8 cellular contexts compared by ENCODE assay signal in genomic region chr14:77037886-77038511, GRCh38. TPM values are rescaled to one million over a fixed set of nuclear protein-coding genes. Genes with fewer than 3 reads are reported as not detected.
DNase-seq lines count a peak whose midpoint lies in the region; ATAC-seq and TF ChIP-seq lines count a peak whose summit lies in the region.

No MANE protein-coding gene starts in this region.

- no peak overlapping the region for H3K27ac ChIP-seq in CD8-positive, alpha-beta T cell (ENCODE audit: low read depth, low read length)
- H3K27ac ChIP-seq in RWPE2 (ENCODE audit: poor library complexity, severe bottlenecking) = peak overlapping the region; percentile 93
- peak overlapping the region; percentile 88 to 95 for H3K27ac ChIP-seq in mucosa of rectum (ENCODE audit: low read depth in 2 of 2, low read length in 2 of 2)
- H3K27ac ChIP-seq in thyroid gland = peak overlapping the region; percentile 97 to 100 (median 99)

- H3K27ac Mint-ChIP-seq in CD8-positive, alpha-beta T cell = peak overlapping the region; percentile 85
- no peak overlapping the region for H3K27ac Mint-ChIP-seq in endothelial cell (ENCODE audit: unreplicated experiment)

- TF ChIP-seq POLR2A in thyroid gland (IDR thresholded peaks at IDR 0.05) = no peak

- no peaks in the 10 kb centered on the region for H3K27me3 ChIP-seq in CD8-positive, alpha-beta T cell (ENCODE audit: insufficient read depth, low read length)
- H3K27me3 ChIP-seq in RWPE2 (ENCODE audit: insufficient read depth, poor library complexity, severe bottlenecking) (no peaks in the 10 kb centered on the region), mucosa of rectum (ENCODE audit: control insufficient read depth in 2 of 2, insufficient read depth in 2 of 2, low read length in 2 of 2) (no peaks in the 10 kb centered on the region), thyroid gland (no peaks in the 10 kb centered on the region)

- no peaks in the 10 kb centered on the region for H3K27me3 Mint-ChIP-seq in CD8-positive, alpha-beta T cell (ENCODE audit: low read depth)
- H3K27me3 Mint-ChIP-seq in endothelial cell (ENCODE audit: unreplicated experiment) = peaks cover 11% of the 10 kb centered on the region

- POLR2A ChIA-PET in CD8-positive, alpha-beta T cell (lab: Charles Lee) = interaction anchor here (6.0 kb wide), 1 partner anchor 9 kb away, joined by 89 read pairs; the partner anchor contains the start of gene IRF2BPL

- peaks cover 68% of the 10 kb centered on the region for H3K4me1 ChIP-seq in CD8-positive, alpha-beta T cell (ENCODE audit: insufficient read depth, low read length)
- peaks cover 61% of the 10 kb centered on the region for H3K4me1 ChIP-seq in RWPE2 (ENCODE audit: insufficient read depth, poor library complexity, severe bottlenecking)
- H3K4me1 ChIP-seq in mucosa of rectum (ENCODE audit: control insufficient read depth in 2 of 2, insufficient read depth in 2 of 2, low read length in 2 of 2) = peaks cover 43 to 56% of the 10 kb centered on the region in 2 donors
- H3K4me1 ChIP-seq in thyroid gland = peaks cover 78 to 91% of the 10 kb centered on the region in 2 donors

- TF ChIP-seq CTCF in CD8-positive, alpha-beta T cell (IDR thresholded peaks at IDR 0.05) = no peak
- TF ChIP-seq CTCF in RWPE2 (IDR thresholded peaks at IDR 0.05; ENCODE audit: poor library complexity, severe bottlenecking) (no peak), thyroid gland (IDR thresholded peaks at IDR 0.05) (no peak), endothelial cell (IDR thresholded peaks at IDR 0.05; ENCODE audit: unreplicated experiment) (no peak)

- H3K36me3 ChIP-seq in CD8-positive, alpha-beta T cell (ENCODE audit: insufficient read depth, low read length) = no peaks in the 10 kb centered on the region
- H3K36me3 ChIP-seq in RWPE2 (ENCODE audit: low read depth) (no peaks in the 10 kb centered on the region), mucosa of rectum (ENCODE audit: control insufficient read depth in 2 of 2, insufficient read depth in 2 of 2, low read length in 2 of 2) (no peaks in the 10 kb centered on the region), thyroid gland (no peaks in the 10 kb centered on the region)

- H3K4me3 Mint-ChIP-seq in CD8-positive, alpha-beta T cell = peak overlapping the region; percentile 69
- H3K4me3 Mint-ChIP-seq in endothelial cell (ENCODE audit: unreplicated experiment) = no peak overlapping the region

- no peak for ATAC-seq in CD8-positive, alpha-beta T cell
- ATAC-seq in RWPE2 (ENCODE audit: low read depth) (no peak), HG02588 (IDR thresholded peaks at IDR 0.05; ENCODE audit: unreplicated experiment) (no peak)

- WGBS in thyroid gland, 2 donors = 37 to 43% methylated on average over 21 of the region's 21 CpGs

- intact Hi-C loops in CD8-positive, alpha-beta T cell (cut with DNase I, micrococcal nuclease) = loop anchor here in 1 of 2 experiments (10.0 kb wide), 1 partner anchor 577 kb away; the partner anchor contains the start of gene SPTLC2
- intact Hi-C loops in thyroid gland (cut with DNase I) = no loop called here

- H3K4me1 Mint-ChIP-seq in CD8-positive, alpha-beta T cell (ENCODE audit: low read depth) = peaks cover 82% of the 10 kb centered on the region
- H3K4me1 Mint-ChIP-seq in endothelial cell (ENCODE audit: unreplicated experiment) = peaks cover 65% of the 10 kb centered on the region

- DNase-seq in CD8-positive, alpha-beta T cell = peak in 6 of 7 experiments; percentile 30 to 71 (median 62)
- DNase-seq in RWPE2 (ENCODE audit: low spot score) (no peak), amniotic epithelial cell (ENCODE audit: low read depth) (peak; percentile 59), thyroid gland (peak in 1 of 2 donors; percentile 31), endothelial cell (ENCODE audit: low spot score) (no peak), GM19240 (ENCODE audit: insufficient read length, low spot score) (no peak)

- peak overlapping the region; percentile 8 for H3K4me3 ChIP-seq in CD8-positive, alpha-beta T cell (ENCODE audit: low read depth, low read length)
- H3K4me3 ChIP-seq in RWPE2 (ENCODE audit: severe bottlenecking) = no peak overlapping the region
- H3K4me3 ChIP-seq in mucosa of rectum (ENCODE audit: low read length in 2 of 2) = no peak overlapping the region
- no peak overlapping the region for H3K4me3 ChIP-seq in thyroid gland (replicated peaks in 1 of 3)

- no peaks in the 10 kb centered on the region for H3K36me3 Mint-ChIP-seq in CD8-positive, alpha-beta T cell
- H3K36me3 Mint-ChIP-seq in endothelial cell (ENCODE audit: low read depth, unreplicated experiment) = no peaks in the 10 kb centered on the region

- H3K9ac ChIP-seq in mucosa of rectum (ENCODE audit: low read depth in 1 of 2, low read length in 2 of 2) = peak overlapping the region in 1 of 2 donors; percentile 36

- CTCF ChIA-PET in CD8-positive, alpha-beta T cell (lab: Charles Lee) = interaction anchor here (1.2 to 7.9 kb wide), 7 partner anchors 10 to 125 kb away, joined by 3 to 62 read pairs (median 11); partner anchors contain the start of gene IRF2BPL

- H3K9me3 Mint-ChIP-seq in CD8-positive, alpha-beta T cell = no peaks in the 10 kb centered on the region
- no peaks in the 10 kb centered on the region for H3K9me3 Mint-ChIP-seq in endothelial cell (ENCODE audit: unreplicated experiment)

- H3K9me3 ChIP-seq in CD8-positive, alpha-beta T cell (ENCODE audit: low read length) = no peaks in the 10 kb centered on the region
- H3K9me3 ChIP-seq in RWPE2 (ENCODE audit: severe bottlenecking) (no peaks in the 10 kb centered on the region), mucosa of rectum (ENCODE audit: control insufficient read depth in 2 of 2, low read length in 2 of 2) (no peaks in the 10 kb centered on the region), thyroid gland (no peaks in the 10 kb centered on the region)

RNA-seq across cellular contexts. Expression of gene IRF2BPL, which starts 9.5 kb away (rescaled TPM):
- 10 to 100 TPM; 53.7 to 53.9 TPM for total RNA-seq in CD8-positive, alpha-beta T cell
- total RNA-seq in thyroid gland = 100 to 1,000 TPM in 1 of 4 donors, 10 to 100 TPM in 3; 43.9 to 103 (median 78.4) TPM
- 8.6 TPM for total RNA-seq in endothelial cell (ENCODE audit: unreplicated experiment)

Comparison
In these comparisons a context has a peak if more than half of its experiments do, and no peak if none do; other contexts are left out.
1. DNase-seq: peak in CD8-positive, alpha-beta T cell (6 of 7) and amniotic epithelial cell (single experiment); none in RWPE2 (single experiment), endothelial cell (single experiment) and GM19240 (single experiment).